Comparison of ENCODE assay signal across 15 cellular contexts in the genomic region with DNA sequence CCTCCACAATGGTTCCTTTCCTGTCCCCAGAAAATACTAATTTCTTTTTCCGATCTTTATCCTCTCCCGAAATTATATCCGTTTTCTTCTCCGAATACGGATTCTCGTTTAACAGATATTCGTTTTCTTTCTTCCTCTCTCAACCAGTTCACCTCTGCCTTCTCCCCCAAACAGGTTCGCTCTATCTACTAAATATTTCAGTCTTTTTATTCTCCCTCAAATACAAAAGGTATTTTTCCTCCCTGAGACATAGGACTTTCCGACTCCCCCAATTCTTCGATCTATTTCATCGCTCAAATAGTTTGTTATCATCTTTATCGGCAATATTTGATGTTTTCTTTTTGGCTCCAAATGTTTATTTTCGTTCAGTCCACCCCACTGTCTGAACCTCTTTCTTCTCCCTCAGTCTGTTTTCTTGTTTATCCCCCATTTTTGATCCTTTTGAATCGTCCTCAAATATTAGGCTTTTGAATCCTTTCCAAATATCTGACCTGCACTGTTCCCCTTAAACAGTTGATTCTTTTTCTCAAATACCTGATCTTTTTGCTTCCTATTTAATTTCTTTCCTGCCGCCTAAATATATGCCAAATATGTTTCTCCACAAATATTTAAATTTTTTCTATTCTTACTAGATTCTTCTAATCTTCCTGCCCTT. TPM values are rescaled to one million over a fixed set of nuclear protein-coding genes. Genes with fewer than 3 reads are reported as not detected.
A peak's percentile ranks its signal among the peaks of the same experiment; 100 is the strongest.
DNase-seq lines count a peak whose midpoint lies in the region; ATAC-seq and TF ChIP-seq lines count a peak whose summit lies in the region.
"Had no signal": no experiment of that assay in that cellular context is flagged by ENCODE, and none has a peak within 500 bp of the region (broad histone marks: within the 10 kb centered on the region; RNA-seq: fewer than 3 reads in every experiment).

No MANE protein-coding gene starts in this region.

- peaks cover 22 to 75% (median 22%) of the 10 kb centered on the region in 3 donors for H3K4me1 ChIP-seq in esophagus squamous epithelium

- H3K36me3 ChIP-seq in SK-N-MC (ENCODE audit: insufficient read depth, low read length) (peaks cover 8% of the 10 kb centered on the region; the same call in 1 of the 2 replicates), esophagus squamous epithelium (peaks cover 0 to 57% (median 40%) of the 10 kb centered on the region in 3 donors)

- H3K9ac ChIP-seq in SK-N-MC (ENCODE audit: insufficient read length), result no peak overlapping the region

- H3K9me3 ChIP-seq in SK-N-MC (ENCODE audit: low read depth, low read length), result no peaks in the 10 kb centered on the region
- no peaks in the 10 kb centered on the region for H3K9me3 ChIP-seq in esophagus squamous epithelium

- peak overlapping the region; percentile 59 for H3K27ac Mint-ChIP-seq in activated CD8-positive, alpha-beta T cell treated with anti-CD3 and anti-CD28 coated beads, Interleukin-2, amount 10 ng/mL, durations not matched to agents 7 days and 5 days
- no peak overlapping the region for H3K27ac Mint-ChIP-seq in activated CD8-positive, alpha-beta T cell treated with anti-CD3 and anti-CD28 coated beads for 36 hours
- H3K27ac Mint-ChIP-seq in stimulated activated memory B cell treated with anti-CD40 and anti-IgM and Interleukin-4, amounts not matched to agents 10 μg/mL and 1 μg/mL and 100 μg/mL, for 72 hours, result no peak overlapping the region

- peaks cover 12% of the 10 kb centered on the region for H3K36me3 Mint-ChIP-seq in activated CD8-positive, alpha-beta T cell treated with anti-CD3 and anti-CD28 coated beads, Interleukin-2, amount 10 ng/mL, durations not matched to agents 7 days and 5 days (ENCODE audit: low read depth)
- H3K36me3 Mint-ChIP-seq in activated CD8-positive, alpha-beta T cell treated with anti-CD3 and anti-CD28 coated beads for 36 hours (ENCODE audit: low read depth), result no peaks in the 10 kb centered on the region
- peaks cover 8% of the 10 kb centered on the region for H3K36me3 Mint-ChIP-seq in stimulated activated memory B cell treated with anti-CD40 and anti-IgM and Interleukin-4, amounts not matched to agents 10 μg/mL and 1 μg/mL and 100 μg/mL, for 72 hours

- 9 to 10% methylated on average over 15 of the region's 15 CpGs for WGBS in esophagus squamous epithelium, 2 donors

- no peak for DNase-seq in activated CD8-positive, alpha-beta T cell treated with anti-CD3 and anti-CD28 coated beads, Interleukin-2, amount 10 ng/mL, durations not matched to agents 7 days and 5 days
- DNase-seq in activated CD8-positive, alpha-beta T cell treated with anti-CD3 and anti-CD28 coated beads for 36 hours, result no peak
- DNase-seq in SK-N-MC (ENCODE audit: low read depth, low spot score), result no peak
- no peak for DNase-seq in esophagus squamous epithelium (lab: John Stamatoyannopoulos, UW)
- no peak for DNase-seq in amygdala (lab: John Stamatoyannopoulos, UW)
- DNase-seq in Ammon's horn (ENCODE audit: low spot score), result no peak
- DNase-seq: ACHN, Calu3, hippocampal formation, left ventricle myocardium superior, NCI-H2107, NCI-H774, T1000 had no signal

- no peak for ATAC-seq in activated CD8-positive, alpha-beta T cell treated with anti-CD3 and anti-CD28 coated beads, Interleukin-2, amount 10 ng/mL, durations not matched to agents 7 days and 5 days
- ATAC-seq in activated CD8-positive, alpha-beta T cell treated with anti-CD3 and anti-CD28 coated beads for 36 hours, result no peak
- no peak for ATAC-seq in stimulated activated memory B cell treated with anti-CD40 and anti-IgM and Interleukin-4, amounts not matched to agents 10 μg/mL and 1 μg/mL and 100 μg/mL, for 72 hours
- ATAC-seq in HG02571 (IDR thresholded peaks at IDR 0.05; ENCODE audit: unreplicated experiment), result no peak
- ATAC-seq: left ventricle myocardium superior had no signal

- TF ChIP-seq POLR2A in esophagus squamous epithelium (IDR thresholded peaks at IDR 0.05), result no peak

- H3K9me3 Mint-ChIP-seq in activated CD8-positive, alpha-beta T cell treated with anti-CD3 and anti-CD28 coated beads, Interleukin-2, amount 10 ng/mL, durations not matched to agents 7 days and 5 days (ENCODE audit: insufficient read depth), result no peaks in the 10 kb centered on the region
- H3K9me3 Mint-ChIP-seq in activated CD8-positive, alpha-beta T cell treated with anti-CD3 and anti-CD28 coated beads for 36 hours, result peaks cover 2% of the 10 kb centered on the region
- H3K9me3 Mint-ChIP-seq in stimulated activated memory B cell treated with anti-CD40 and anti-IgM and Interleukin-4, amounts not matched to agents 10 μg/mL and 1 μg/mL and 100 μg/mL, for 72 hours, result peaks cover 8% of the 10 kb centered on the region

- no peak for TF ChIP-seq CTCF in activated CD8-positive, alpha-beta T cell treated with anti-CD3 and anti-CD28 coated beads for 36 hours (IDR thresholded peaks at IDR 0.05)
- TF ChIP-seq CTCF in esophagus squamous epithelium (IDR thresholded peaks at IDR 0.05), result no peak

- H3K4me1 Mint-ChIP-seq in activated CD8-positive, alpha-beta T cell treated with anti-CD3 and anti-CD28 coated beads, Interleukin-2, amount 10 ng/mL, durations not matched to agents 7 days and 5 days (ENCODE audit: low read depth), result peaks cover 30% of the 10 kb centered on the region
- H3K4me1 Mint-ChIP-seq in activated CD8-positive, alpha-beta T cell treated with anti-CD3 and anti-CD28 coated beads for 36 hours (ENCODE audit: low read depth), result peaks cover 29% of the 10 kb centered on the region
- H3K4me1 Mint-ChIP-seq in stimulated activated memory B cell treated with anti-CD40 and anti-IgM and Interleukin-4, amounts not matched to agents 10 μg/mL and 1 μg/mL and 100 μg/mL, for 72 hours, result peaks cover 42% of the 10 kb centered on the region

- peak overlapping the region; percentile 41 for H3K4me3 Mint-ChIP-seq in activated CD8-positive, alpha-beta T cell treated with anti-CD3 and anti-CD28 coated beads, Interleukin-2, amount 10 ng/mL, durations not matched to agents 7 days and 5 days
- H3K4me3 Mint-ChIP-seq in activated CD8-positive, alpha-beta T cell treated with anti-CD3 and anti-CD28 coated beads for 36 hours, result no peak overlapping the region
- peak overlapping the region; percentile 8 for H3K4me3 Mint-ChIP-seq in stimulated activated memory B cell treated with anti-CD40 and anti-IgM and Interleukin-4, amounts not matched to agents 10 μg/mL and 1 μg/mL and 100 μg/mL, for 72 hours

- POLR2A ChIA-PET in activated CD8-positive, alpha-beta T cell treated with anti-CD3 and anti-CD28 coated beads, Interleukin-2, amount 10 ng/mL, durations not matched to agents 7 days and 5 days (lab: Charles Lee), result no interaction called here
- POLR2A ChIA-PET in activated CD8-positive, alpha-beta T cell treated with anti-CD3 and anti-CD28 coated beads for 36 hours (lab: Charles Lee), result interaction anchor here (1.4 to 1.8 kb wide), 2 partner anchors 10 to 13 kb away, joined by 4 to 5 read pairs; no protein-coding TSS in a partner anchor

- CTCF ChIA-PET in activated CD8-positive, alpha-beta T cell treated with anti-CD3 and anti-CD28 coated beads, Interleukin-2, amount 10 ng/mL, durations not matched to agents 7 days and 5 days (lab: Charles Lee), result no interaction called here
- CTCF ChIA-PET in activated CD8-positive, alpha-beta T cell treated with anti-CD3 and anti-CD28 coated beads for 36 hours (lab: Charles Lee), result no interaction called here

- H3K27ac ChIP-seq in SK-N-MC (peak overlapping the region; percentile 54), esophagus squamous epithelium (peak overlapping the region; percentile 96 to 99 (median 98))

- H3K27me3 Mint-ChIP-seq in activated CD8-positive, alpha-beta T cell treated with anti-CD3 and anti-CD28 coated beads, Interleukin-2, amount 10 ng/mL, durations not matched to agents 7 days and 5 days (ENCODE audit: low read depth), result peaks cover 63% of the 10 kb centered on the region
- H3K27me3 Mint-ChIP-seq in activated CD8-positive, alpha-beta T cell treated with anti-CD3 and anti-CD28 coated beads for 36 hours, result peaks cover 57% of the 10 kb centered on the region
- H3K27me3 Mint-ChIP-seq in stimulated activated memory B cell treated with anti-CD40 and anti-IgM and Interleukin-4, amounts not matched to agents 10 μg/mL and 1 μg/mL and 100 μg/mL, for 72 hours, result peaks cover 89% of the 10 kb centered on the region

- H3K27me3 ChIP-seq in esophagus squamous epithelium, result peaks cover 0 to 84% (median 2%) of the 10 kb centered on the region in 4 donors

- intact Hi-C loops in activated CD8-positive, alpha-beta T cell treated with anti-CD3 and anti-CD28 coated beads for 36 hours (cut with micrococcal nuclease), result no loop called here
- intact Hi-C loops in esophagus squamous epithelium (cut with DNase I), result loop anchor here (10.0 kb wide), 1 partner anchor 105 kb away; no protein-coding TSS in a partner anchor

- H3K4me3 ChIP-seq in SK-N-MC (no peak overlapping the region), esophagus squamous epithelium (peak overlapping the region; percentile 79 to 92 (median 88))

RNA-seq across cellular contexts. Expression of gene PITX1, which starts 4.4 kb away (rescaled TPM):
- not detected for total RNA-seq in activated CD8-positive, alpha-beta T cell treated with anti-CD3 and anti-CD28 coated beads, Interleukin-2, amount 10 ng/mL, durations not matched to agents 7 days and 5 days
- under 1 TPM; 0.20 to 0.31 TPM for total RNA-seq in activated CD8-positive, alpha-beta T cell treated with anti-CD3 and anti-CD28 coated beads for 36 hours
- 1,000 to 10,000 TPM in 1 of 4 donors, 100 to 1,000 TPM in 3; 571 to 1,232 (median 680) TPM for total RNA-seq in esophagus squamous epithelium
- total RNA-seq: left ventricle myocardium superior had no signal

Comparison
In these comparisons a context has a peak if more than half of its experiments do, and no peak if none do; other contexts are left out.
1. RNA of gene PITX1, which starts 4.4 kb away (total RNA-seq): 571 to 1,232 TPM in esophagus squamous epithelium; 0.20 to 0.31 TPM in activated CD8-positive, alpha-beta T cell treated with anti-CD3 and anti-CD28 coated beads for 36 hours and not detected in activated CD8-positive, alpha-beta T cell treated with anti-CD3 and anti-CD28 coated beads, Interleukin-2, amount 10 ng/mL, durations not matched to agents 7 days and 5 days; every median in the first group is over 100 times any median in the second.